Comparison of ENCODE assay signal across 10 cellular contexts in the genomic region with DNA sequence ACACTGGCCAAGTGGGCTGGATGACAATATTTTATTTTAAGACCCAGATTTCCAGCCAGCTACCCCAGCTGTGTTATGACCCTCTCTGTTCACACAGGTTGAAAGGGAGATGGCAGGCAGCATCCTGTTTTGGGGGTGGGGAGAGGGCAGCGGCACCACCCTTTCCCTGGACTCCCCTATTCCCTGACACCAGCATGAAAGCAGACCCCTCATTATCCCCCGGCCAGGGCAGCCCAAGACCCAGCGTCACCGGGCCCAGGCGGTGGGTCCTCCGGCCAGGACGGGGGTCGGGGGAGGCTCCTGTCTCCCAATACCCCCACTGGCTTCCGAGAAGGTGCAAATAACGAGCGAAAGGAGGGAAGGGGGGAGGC.
DNase-seq lines count a peak whose midpoint lies in the region; ATAC-seq and TF ChIP-seq lines count a peak whose summit lies in the region.
"Had no signal": no experiment of that assay in that cellular context is flagged by ENCODE, and none has a peak within 500 bp of the region (broad histone marks: within the 10 kb centered on the region; RNA-seq: fewer than 3 reads in every experiment).

No MANE protein-coding gene starts in this region.

- no peak overlapping the region for H3K9ac ChIP-seq in endodermal cell (ENCODE audit: extremely low read depth, low read length, poor library complexity, severe bottlenecking)
- no peak overlapping the region for H3K9ac ChIP-seq in neural progenitor cell

- ATAC-seq in thoracic aorta (ENCODE audit: insufficient number of reproducible peaks, low FRiP score, low read depth): no peak
- ATAC-seq: SK-N-SH treated with all-trans-retinoic acid at 6 μM for 48 hours had no signal

- H3K4me1 Mint-ChIP-seq in endodermal cell (peaks cover 5% of the 10 kb centered on the region), neural progenitor cell (peaks cover 50% of the 10 kb centered on the region)

- H3K27ac Mint-ChIP-seq in endodermal cell (no peak overlapping the region), neural progenitor cell (peak overlapping the region; percentile 53)

- peak; percentile 50 for DNase-seq in endodermal cell
- no peak for DNase-seq in neural progenitor cell (ENCODE audit: low spot score)
- no peak for DNase-seq in thoracic aorta (ENCODE audit: low spot score)
- DNase-seq in NCI-H146 treated with DMSO at 0.1 percent for 48 hours (lab: John Stamatoyannopoulos, UW; ENCODE audit: unreplicated experiment): no peak
- no peak for DNase-seq in GM19238 (ENCODE audit: insufficient read length, low spot score)
- DNase-seq in inferior parietal cortex (ENCODE audit: extremely low spot score): no peak
- DNase-seq: DMS 273 treated with DMSO at 0.1 percent for 48 hours, NCI-H2081 treated with DMSO at 0.1 percent for 48 hours had no signal

- H3K27ac ChIP-seq in endodermal cell (ENCODE audit: low read depth, low read length) (peak overlapping the region; percentile 32), neural progenitor cell (no peak overlapping the region), thoracic aorta (peak overlapping the region; percentile 82 to 94)

- H3K36me3 ChIP-seq in endodermal cell (ENCODE audit: control insufficient read depth, insufficient read depth, low read length) (no peaks in the 10 kb centered on the region), neural progenitor cell (no peaks in the 10 kb centered on the region), thoracic aorta (no peaks in the 10 kb centered on the region)

- no peaks in the 10 kb centered on the region for H3F3A ChIP-seq in neural progenitor cell (ENCODE audit: low read depth)

- H3K79me2 ChIP-seq in neural progenitor cell (ENCODE audit: low read depth): no peaks in the 10 kb centered on the region

- H3K27me3 ChIP-seq in endodermal cell (ENCODE audit: control insufficient read depth, insufficient read depth, low read length, poor library complexity, severe bottlenecking) (no peaks in the 10 kb centered on the region), neural progenitor cell (no peaks in the 10 kb centered on the region), thoracic aorta (replicated peaks; ENCODE audit: insufficient read depth) (no peaks in the 10 kb centered on the region)

- TF ChIP-seq CTCF in WI38 (IDR thresholded peaks at IDR 0.05; ENCODE audit: low read depth, low read length): no peak
- no peak for TF ChIP-seq CTCF in endodermal cell (conservative IDR thresholded peaks at IDR 0.05)
- no peak for TF ChIP-seq CTCF in neural progenitor cell (IDR thresholded peaks at IDR 0.05)
- no peak for TF ChIP-seq CTCF in thoracic aorta (IDR thresholded peaks at IDR 0.05)

- H2AFZ ChIP-seq in neural progenitor cell (replicated peaks): no peak overlapping the region

- H3K36me3 Mint-ChIP-seq in endodermal cell (ENCODE audit: low read depth): no peaks in the 10 kb centered on the region
- no peaks in the 10 kb centered on the region for H3K36me3 Mint-ChIP-seq in neural progenitor cell

- no peaks in the 10 kb centered on the region for H4K20me1 ChIP-seq in neural progenitor cell (ENCODE audit: low read depth)

- H3K4me3 ChIP-seq in WI38 (ENCODE audit: low read depth, low read length): 0 out of 2 replicates have a peak overlapping the region, but pooled peaks have one; percentile 12
- no peak overlapping the region for H3K4me3 ChIP-seq in endodermal cell (ENCODE audit: low read length)
- H3K4me3 ChIP-seq in neural progenitor cell: no peak overlapping the region
- H3K4me3 ChIP-seq in thoracic aorta: no peak overlapping the region

- no peaks in the 10 kb centered on the region for H3K27me3 Mint-ChIP-seq in endodermal cell (ENCODE audit: insufficient read depth)
- peaks cover 13% of the 10 kb centered on the region for H3K27me3 Mint-ChIP-seq in neural progenitor cell (ENCODE audit: insufficient read depth, low read depth)

- H3K4me1 ChIP-seq in endodermal cell (ENCODE audit: control insufficient read depth, insufficient read depth, low read length) (peaks cover 5% of the 10 kb centered on the region), neural progenitor cell (peaks cover 32% of the 10 kb centered on the region), thoracic aorta (ENCODE audit: control insufficient read depth in 1 of 2, low read depth in 2 of 2) (peaks cover 22 to 60% of the 10 kb centered on the region in 2 donors)

- WGBS in endodermal cell (ENCODE audit: insufficient coverage in 1 of 2, insufficient read length in 1 of 2), 2 experiments: 89 to 91% methylated on average over 8 to 10 of the region's 11 CpGs

- H3K4me3 Mint-ChIP-seq in endodermal cell: no peak overlapping the region
- H3K4me3 Mint-ChIP-seq in neural progenitor cell: no peak overlapping the region

- H3K9me3 ChIP-seq in endodermal cell (ENCODE audit: control insufficient read depth, low read length): no peaks in the 10 kb centered on the region
- no peaks in the 10 kb centered on the region for H3K9me3 ChIP-seq in neural progenitor cell (ENCODE audit: low read depth)
- H3K9me3 ChIP-seq in thoracic aorta: no peaks in the 10 kb centered on the region

- no peak overlapping the region for H3K4me2 ChIP-seq in neural progenitor cell

- H3K9me3 Mint-ChIP-seq in endodermal cell: no peaks in the 10 kb centered on the region
- H3K9me3 Mint-ChIP-seq in neural progenitor cell: no peaks in the 10 kb centered on the region
